Comparison of ENCODE assay signal across 30 cellular contexts in genomic region chr7:137003606-137004005, GRCh38.
"Had no signal": no experiment of that assay in that cellular context is flagged by ENCODE, and none has a peak within 500 bp of the region (broad histone marks: within the 10 kb centered on the region; RNA-seq: fewer than 3 reads in every experiment).

No MANE protein-coding gene starts in this region.

- H3K27ac ChIP-seq: adrenal gland, ascending aorta, colonic mucosa, parathyroid adenoma, spleen, testis had no signal

- H3K9ac ChIP-seq: parathyroid adenoma had no signal

- H3K27me3 ChIP-seq: adrenal gland, ascending aorta, cardiac muscle cell, colonic mucosa, gastroesophageal sphincter, spleen, testis, transverse colon had no signal

- H3K36me3 ChIP-seq: adrenal gland, ascending aorta, colonic mucosa, gastroesophageal sphincter, spleen, transverse colon had no signal

- H3K4me1 ChIP-seq: adrenal gland, ascending aorta, colonic mucosa, parathyroid adenoma, spleen, testis had no signal

- H3K4me3 ChIP-seq: adrenal gland, ascending aorta, cardiac muscle cell, colonic mucosa, gastroesophageal sphincter, spleen, testis, transverse colon had no signal

- DNase-seq: activated CD4-positive, alpha-beta T cell treated with anti-CD3 and anti-CD28 coated beads for 4 hours; activated CD4-positive, alpha-beta T cell treated with anti-CD3 and anti-CD28 coated beads, Interleukin-2, amount 50 U/mL, for 4 hours; activated CD4-positive, CD25-positive, alpha-beta regulatory T cell; activated effector memory CD4-positive, alpha-beta T cell treated with Interleukin-2 at 50 U/mL for 16 hours; activated naive CD4-positive, alpha-beta T cell treated with Interleukin-2 at 50 U/mL for 16 hours; activated naive CD8-positive, alpha-beta T cell treated with anti-CD3 and anti-CD28 coated beads for 36 hours; activated T-cell treated with anti-CD3 and anti-CD28 coated beads for 4 hours; activated T-cell treated with anti-CD3 and anti-CD28 coated beads, Interleukin-2, amount 50 U/mL, for 72 hours; adrenal gland; cerebellar nuclear complex; colonic mucosa; effector memory CD4-positive, alpha-beta T cell; hippocampal formation; left cardiac atrium; left ventricle myocardium superior; midbrain; naive thymus-derived CD8-positive, alpha-beta T cell; nucleus accumbens; right cardiac atrium; spleen; stimulated activated CD4-positive, alpha-beta T cell treated with anti-CD3 and anti-CD28 coated beads, Interleukin-2, amount 100 ng/mL, for 48 hours; stimulated activated naive CD8-positive, alpha-beta T cell treated with anti-CD3 and anti-CD28 coated beads, Interleukin-15, Interleukin-2, amounts not matched to agents 100 U/mL and 50 U/mL, for 24 hours; T-helper 17 cell; T1000; testis; transverse colon had no signal

- H3K9me3 ChIP-seq: adrenal gland, ascending aorta, colonic mucosa, gastroesophageal sphincter, spleen, testis, transverse colon had no signal

- ATAC-seq: activated T-cell treated with anti-CD3 and anti-CD28 coated beads, Interleukin-2, amount 50 U/mL, for 72 hours; gastroesophageal sphincter; left cardiac atrium; left ventricle myocardium superior; naive thymus-derived CD8-positive, alpha-beta T cell; right cardiac atrium; stimulated activated naive CD8-positive, alpha-beta T cell treated with anti-CD3 and anti-CD28 coated beads, Interleukin-15, Interleukin-2, amounts not matched to agents 100 U/mL and 50 U/mL, for 24 hours; T-helper 17 cell had no signal

- H2AFZ ChIP-seq: parathyroid adenoma had no signal
